Comparison of ENCODE assay signal across 10 cellular contexts in genomic region chr12:46830731-46831334, GRCh38. TPM values are rescaled to one million over a fixed set of nuclear protein-coding genes. Genes with fewer than 3 reads are reported as not detected.
A peak's percentile ranks its signal among the peaks of the same experiment; 100 is the strongest.
DNase-seq lines count a peak whose midpoint lies in the region; ATAC-seq and TF ChIP-seq lines count a peak whose summit lies in the region.
"Had no signal": no experiment of that assay in that cellular context is flagged by ENCODE, and none has a peak within 500 bp of the region (broad histone marks: within the 10 kb centered on the region; RNA-seq: fewer than 3 reads in every experiment).

No MANE protein-coding gene starts in this region.

- no peaks in the 10 kb centered on the region for H3K36me3 Mint-ChIP-seq in T-helper 1 cell treated with Interleukin-12 subunit alpha and Interleukin-12 subunit beta and Interleukin-4 antibody, amounts not matched to agents 30 μg/mL and 1 μg/mL, for 36 hours (ENCODE audit: low read depth)

- no peak overlapping the region for H3K27ac Mint-ChIP-seq in T-helper 1 cell treated with Interleukin-12 subunit alpha and Interleukin-12 subunit beta and Interleukin-4 antibody, amounts not matched to agents 30 μg/mL and 1 μg/mL, for 36 hours
- H3K27ac Mint-ChIP-seq: CD4-positive, alpha-beta T cell had no signal

- H3K4me3 ChIP-seq in choroid plexus epithelial cell (ENCODE audit: low read depth, low read length) (peak overlapping the region; percentile 50), suprapubic skin (peak overlapping the region; percentile 44)

- no peak for TF ChIP-seq EP300 in suprapubic skin (IDR thresholded peaks at IDR 0.05)

- no peak overlapping the region for H3K27ac ChIP-seq in suprapubic skin

- no peaks in the 10 kb centered on the region for H3K9me3 Mint-ChIP-seq in T-helper 1 cell treated with Interleukin-12 subunit alpha and Interleukin-12 subunit beta and Interleukin-4 antibody, amounts not matched to agents 30 μg/mL and 1 μg/mL, for 36 hours
- H3K9me3 Mint-ChIP-seq: CD4-positive, alpha-beta T cell; central memory CD8-positive, alpha-beta T cell had no signal

- no peak for TF ChIP-seq POLR2A in suprapubic skin (IDR thresholded peaks at IDR 0.05)

- WGBS in suprapubic skin, result 8% methylated on average over 28 of the region's 28 CpGs

- H3K27me3 Mint-ChIP-seq in T-helper 1 cell treated with Interleukin-12 subunit alpha and Interleukin-12 subunit beta and Interleukin-4 antibody, amounts not matched to agents 30 μg/mL and 1 μg/mL, for 36 hours (ENCODE audit: low read depth), result peaks cover 75% of the 10 kb centered on the region

- no peak for TF ChIP-seq CTCF in choroid plexus epithelial cell (conservative IDR thresholded peaks at IDR 0.05; ENCODE audit: low read depth, low read length)
- TF ChIP-seq CTCF in suprapubic skin (IDR thresholded peaks at IDR 0.05), result no peak

- intact Hi-C loops in left colon (cut with DNase I, micrococcal nuclease), result no loop called here

- peaks cover 23% of the 10 kb centered on the region for H3K27me3 ChIP-seq in suprapubic skin

- peak; percentile 62 for ATAC-seq in left colon
- no peak for ATAC-seq in GM18909 (IDR thresholded peaks at IDR 0.05; ENCODE audit: poor library complexity, unreplicated experiment)

- DNase-seq in T-helper 1 cell (no peak), choroid plexus epithelial cell (ENCODE audit: low read depth) (no peak), left colon (peak in 1 of 2 donors; percentile 29), suprapubic skin (ENCODE audit: low spot score in 2 of 2) (no peak), H4 (ENCODE audit: low spot score) (no peak), cortex of kidney (lab: John Stamatoyannopoulos, UW) (no peak)
- DNase-seq: CD4-positive, alpha-beta T cell had no signal

- H3K9me3 ChIP-seq in suprapubic skin, result no peaks in the 10 kb centered on the region

- peak overlapping the region; percentile 65 for H3K4me3 Mint-ChIP-seq in T-helper 1 cell treated with Interleukin-12 subunit alpha and Interleukin-12 subunit beta and Interleukin-4 antibody, amounts not matched to agents 30 μg/mL and 1 μg/mL, for 36 hours
- H3K4me3 Mint-ChIP-seq: CD4-positive, alpha-beta T cell had no signal

- H3K36me3 ChIP-seq in suprapubic skin, result no peaks in the 10 kb centered on the region

- peaks cover 17% of the 10 kb centered on the region for H3K4me1 ChIP-seq in suprapubic skin

- H3K4me1 Mint-ChIP-seq in T-helper 1 cell treated with Interleukin-12 subunit alpha and Interleukin-12 subunit beta and Interleukin-4 antibody, amounts not matched to agents 30 μg/mL and 1 μg/mL, for 36 hours (ENCODE audit: low read depth), result peaks cover 8% of the 10 kb centered on the region

RNA-seq across cellular contexts. Expression of gene SLC38A4, which starts 5.0 kb away (rescaled TPM):
- 1 to 10 TPM; 5.4 to 8.0 TPM for total RNA-seq in left colon
- 1 to 10 TPM; 1.0 to 2.3 (median 1.6) TPM for total RNA-seq in suprapubic skin
- 0.74 and 1.1 TPM in 2 replicates for total RNA-seq in H4 (2014; rRNA removed; shearing (Covaris generic))
- total RNA-seq: CD4-positive, alpha-beta T cell had no signal
